Comparison of ENCODE assay signal across 9 cellular contexts in genomic region chr14:35807131-35807961, GRCh38. TPM values are rescaled to one million over a fixed set of nuclear protein-coding genes. Genes with fewer than 3 reads are reported as not detected.
DNase-seq lines count a peak whose midpoint lies in the region; ATAC-seq, FAIRE-seq and TF ChIP-seq lines count a peak whose summit lies in the region.
"Had no signal": no experiment of that assay in that cellular context is flagged by ENCODE, and none has a peak within 500 bp of the region (broad histone marks: within the 10 kb centered on the region; RNA-seq: fewer than 3 reads in every experiment).

No MANE protein-coding gene starts in this region.

- TF ChIP-seq CTCF in BE2C (IDR thresholded peaks at IDR 0.05; ENCODE audit: low read depth, low read length) = no peak
- no peak for TF ChIP-seq CTCF in bronchial epithelial cell (IDR thresholded peaks at IDR 0.05; ENCODE audit: insufficient read depth, low read length, severe bottlenecking)
- no peak for TF ChIP-seq CTCF in brain microvascular endothelial cell (IDR thresholded peaks at IDR 0.05; ENCODE audit: low read depth, low read length, missing control alignments)

- no peak for ATAC-seq in naive thymus-derived CD8-positive, alpha-beta T cell
- ATAC-seq in esophagus mucosa (no peak), GM18867 (IDR thresholded peaks at IDR 0.05; ENCODE audit: unreplicated experiment) (no peak)

- peak overlapping the region; percentile 88 for H3K4me3 ChIP-seq in BE2C (ENCODE audit: low read depth, low read length)
- H3K4me3 ChIP-seq in bronchial epithelial cell (ENCODE audit: low read depth, low read length) = peak overlapping the region; percentile 70
- no peak overlapping the region for H3K4me3 ChIP-seq in brain microvascular endothelial cell (ENCODE audit: low read depth, low read length)

- H3K4me1 ChIP-seq in BE2C = no peaks in the 10 kb centered on the region

- no peaks in the 10 kb centered on the region for H3K9me3 ChIP-seq in BE2C

- POLR2A ChIA-PET in naive thymus-derived CD8-positive, alpha-beta T cell (lab: Charles Lee) = interaction anchor here (0.7 kb wide), 1 partner anchor 18 kb away, joined by 3 read pairs; the partner anchor contains the start of gene BRMS1L

- H3K27ac ChIP-seq in brain microvascular endothelial cell = no peak overlapping the region

- peak overlapping the region in 2 of 3 donors; percentile 89 to 98 for H3K27ac Mint-ChIP-seq in IgD-negative memory B cell
- H3K27ac Mint-ChIP-seq in naive thymus-derived CD8-positive, alpha-beta T cell = peak overlapping the region in 9 of 10 donors; percentile 27 to 98 (median 87)

- no peaks in the 10 kb centered on the region for H3K27me3 Mint-ChIP-seq in IgD-negative memory B cell
- H3K27me3 Mint-ChIP-seq in naive thymus-derived CD8-positive, alpha-beta T cell = peaks cover 0 to 2% (median 0%) of the 10 kb centered on the region in 5 donors

- H3K27me3 ChIP-seq in BE2C (no peaks in the 10 kb centered on the region), bronchial epithelial cell (ENCODE audit: control insufficient read depth, insufficient read depth, low read length) (no peaks in the 10 kb centered on the region), brain microvascular endothelial cell (replicated peaks) (no peaks in the 10 kb centered on the region)

- peaks cover 21 to 33% (median 27%) of the 10 kb centered on the region in 3 donors for H3K4me1 Mint-ChIP-seq in IgD-negative memory B cell
- H3K4me1 Mint-ChIP-seq in naive thymus-derived CD8-positive, alpha-beta T cell = peaks cover 15 to 45% (median 42%) of the 10 kb centered on the region in 4 donors

- FAIRE-seq in bronchial epithelial cell (lab: Jason Lieb, UNC) = no peak

- H3K4me3 Mint-ChIP-seq in IgD-negative memory B cell = peak overlapping the region; percentile 75 to 93 (median 82)
- peak overlapping the region; percentile 88 to 99 (median 97) for H3K4me3 Mint-ChIP-seq in naive thymus-derived CD8-positive, alpha-beta T cell

- peaks cover 0 to 2% (median 0%) of the 10 kb centered on the region in 3 donors for H3K9me3 Mint-ChIP-seq in IgD-negative memory B cell
- no peaks in the 10 kb centered on the region for H3K9me3 Mint-ChIP-seq in naive thymus-derived CD8-positive, alpha-beta T cell

- in situ Hi-C loops in brain microvascular endothelial cell (cut with HindIII; ENCODE audit: low pct_ligation_motif_present, low sequenced_read_pairs) = no loop called here

- H3K36me3 ChIP-seq in BE2C = peaks cover 3% of the 10 kb centered on the region; the same call in 1 of the 2 replicates
- no peaks in the 10 kb centered on the region for H3K36me3 ChIP-seq in bronchial epithelial cell (ENCODE audit: control insufficient read depth, insufficient read depth, low read length)
- no peaks in the 10 kb centered on the region for H3K36me3 ChIP-seq in brain microvascular endothelial cell (replicated peaks)

- DNase-seq in BE2C (no peak), bronchial epithelial cell (ENCODE audit: low read depth) (no peak), brain microvascular endothelial cell (no peak), MV-4-11 (lab: John Stamatoyannopoulos, UW) (no peak)
- DNase-seq in naive thymus-derived CD8-positive, alpha-beta T cell = no peak
- DNase-seq: NCI-H446 had no signal

- no peaks in the 10 kb centered on the region for H3K36me3 Mint-ChIP-seq in IgD-negative memory B cell
- peaks cover 0 to 20% (median 6%) of the 10 kb centered on the region in 3 donors for H3K36me3 Mint-ChIP-seq in naive thymus-derived CD8-positive, alpha-beta T cell

RNA-seq across cellular contexts. Expression of gene RALGAPA1, which starts 1.7 kb away (rescaled TPM):
- polyA plus RNA-seq in BE2C (2012; ENCODE audit: insufficient read depth, insufficient read length, low read depth) = 34.8 TPM
- polyA plus RNA-seq in IgD-negative memory B cell = 24.6 TPM
- total RNA-seq in bronchial epithelial cell (28.2 and 44.5 TPM in 2 replicates), esophagus mucosa (41.8 TPM)
- total RNA-seq in naive thymus-derived CD8-positive, alpha-beta T cell = 10 to 100 TPM; 74.0 to 74.2 TPM
- 10 to 100 TPM; 15.3 to 25.9 (median 17.2) TPM for polyA plus RNA-seq in naive thymus-derived CD8-positive, alpha-beta T cell

RNA-seq across cellular contexts. Expression of gene BRMS1L, which starts 18.8 kb away (rescaled TPM):
- polyA plus RNA-seq in BE2C (2012; ENCODE audit: insufficient read depth, insufficient read length, low read depth) = 10.7 TPM
- 1.9 TPM for polyA plus RNA-seq in IgD-negative memory B cell
- total RNA-seq in bronchial epithelial cell (3.9 and 4.6 TPM in 2 replicates), esophagus mucosa (6.9 TPM)
- total RNA-seq in naive thymus-derived CD8-positive, alpha-beta T cell = 1 to 10 TPM; 6.2 to 6.9 TPM
- 1 to 10 TPM; 1.8 to 3.6 (median 2.7) TPM for polyA plus RNA-seq in naive thymus-derived CD8-positive, alpha-beta T cell
